Comparison of ENCODE assay signal across 8 cellular contexts in the genomic region with DNA sequence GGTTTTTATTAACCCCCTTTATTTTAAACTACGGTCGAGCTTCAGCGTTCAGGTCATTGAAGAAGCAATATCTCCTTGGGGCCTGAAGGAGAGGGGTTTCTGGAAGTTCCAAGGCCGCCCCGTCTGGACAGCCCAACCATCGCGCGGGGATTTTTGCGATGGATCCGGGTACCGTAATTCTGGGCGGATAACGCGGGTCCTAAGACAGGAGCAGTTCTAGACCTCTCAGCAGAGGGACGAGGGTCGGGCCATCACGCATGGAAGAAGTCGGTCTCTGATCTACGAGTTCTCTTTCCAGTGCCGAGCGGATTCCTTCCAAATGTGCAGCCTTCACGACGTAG. TPM values are rescaled to one million over a fixed set of nuclear protein-coding genes. Genes with fewer than 3 reads are reported as not detected.
DNase-seq lines count a peak whose midpoint lies in the region; ATAC-seq and TF ChIP-seq lines count a peak whose summit lies in the region.

No MANE protein-coding gene starts in this region.

- H3K4me3 ChIP-seq in AG04450 (ENCODE audit: low read depth, low read length) (peak overlapping the region; percentile 97), cardiac fibroblast (replicated peaks in 1 of 2; ENCODE audit: low read depth in 2 of 2, low read length in 2 of 2) (peak overlapping the region; percentile 83 to 88), mucosa of rectum (ENCODE audit: low read length in 2 of 2) (peak overlapping the region; percentile 93 to 95)

- in situ Hi-C loops in GM13976 (cut with MboI; ENCODE audit: low sequenced_read_pairs, unreplicated experiment): no loop called here

- peak overlapping the region; percentile 90 to 94 for H3K9ac ChIP-seq in mucosa of rectum (ENCODE audit: low read depth in 1 of 2, low read length in 2 of 2)

- H3K27ac ChIP-seq in AG04450 (ENCODE audit: low read depth, low read length) (peak overlapping the region; percentile 75), mucosa of rectum (ENCODE audit: low read depth in 2 of 2, low read length in 2 of 2) (peak overlapping the region; percentile 97 to 98)

- H3K27me3 ChIP-seq in AG04450 (ENCODE audit: control insufficient read depth, insufficient read depth, low read length) (no peaks in the 10 kb centered on the region), mucosa of rectum (ENCODE audit: control insufficient read depth in 2 of 2, insufficient read depth in 2 of 2, low read length in 2 of 2) (no peaks in the 10 kb centered on the region)

- H3K4me1 ChIP-seq in mucosa of rectum (ENCODE audit: control insufficient read depth in 2 of 2, insufficient read depth in 2 of 2, low read length in 2 of 2): peaks cover 32 to 37% of the 10 kb centered on the region in 2 donors

- CTCF ChIA-PET in AG04450 (lab: Charles Lee): no interaction called here

- ATAC-seq in HG02852 (IDR thresholded peaks at IDR 0.05; ENCODE audit: unreplicated experiment) (peak; percentile 0), GM21529 (IDR thresholded peaks at IDR 0.05; ENCODE audit: unreplicated experiment) (no peak)

- H3K36me3 ChIP-seq in mucosa of rectum (ENCODE audit: control insufficient read depth in 2 of 2, insufficient read depth in 2 of 2, low read length in 2 of 2): no peaks in the 10 kb centered on the region

- no peak for DNase-seq in AG04450 (ENCODE audit: low read depth, low spot score)
- no peak for DNase-seq in cardiac fibroblast (ENCODE audit: low read depth in 2 of 2)
- DNase-seq in GM13976 (ENCODE audit: low spot score): no peak
- DNase-seq in SKM-1 treated with dmso at 0.1 percent for 144 hours (lab: John Stamatoyannopoulos, UW; ENCODE audit: unreplicated experiment): no peak
- DNase-seq in glomerular visceral epithelial cell (ENCODE audit: extremely low spot score): no peak

- POLR2A ChIA-PET in AG04450 (lab: Yijun Ruan, JAX): interaction anchor here (0.8 to 3.6 kb wide), 4 partner anchors 13 to 36 kb away, joined by 3 to 25 read pairs (median 14); partner anchors contain the start of gene AURKB

- no peaks in the 10 kb centered on the region; the same call in 1 of the 2 replicates for H3K9me3 ChIP-seq in AG04450 (ENCODE audit: control insufficient read depth, insufficient read depth, low read length)
- no peaks in the 10 kb centered on the region for H3K9me3 ChIP-seq in mucosa of rectum (ENCODE audit: control insufficient read depth in 2 of 2, low read length in 2 of 2)

- TF ChIP-seq CTCF in AG04450 (IDR thresholded peaks at IDR 0.05; ENCODE audit: low read depth, low read length): no peak; the same call in 1 of the 2 replicates
- TF ChIP-seq CTCF in cardiac fibroblast (IDR thresholded peaks at IDR 0.05; ENCODE audit: low read depth, low read length): no peak
- no peak for TF ChIP-seq CTCF in GM13976 (IDR thresholded peaks at IDR 0.05; ENCODE audit: borderline replicate concordance, control extremely low read depth, extremely low read depth, insufficient read depth, missing control alignments)

RNA-seq across cellular contexts. Expression of gene BORCS6, which starts 3.6 kb away (rescaled TPM):
- 2.3 and 2.7 TPM in 2 replicates for polyA plus RNA-seq in AG04450 (2011; rRNA removed)
- 2.6 and 3.0 TPM in 2 replicates for polyA minus RNA-seq in AG04450 (2011; rRNA and poly(A)+ RNA removed)

RNA-seq across cellular contexts. Expression of gene TMEM107, which starts 10.2 kb away (rescaled TPM):
- 8.7 and 9.6 TPM in 2 replicates for polyA plus RNA-seq in AG04450 (2011; rRNA removed)
- 68.2 and 152 TPM in 2 replicates for polyA minus RNA-seq in AG04450 (2011; rRNA and poly(A)+ RNA removed)

RNA-seq across cellular contexts. Expression of gene VAMP2, which starts 23.7 kb away (rescaled TPM):
- 20.8 and 24.3 TPM in 2 replicates for polyA plus RNA-seq in AG04450 (2011; rRNA removed)
- 9.4 and 13.1 TPM in 2 replicates for polyA minus RNA-seq in AG04450 (2011; rRNA and poly(A)+ RNA removed)

RNA-seq across cellular contexts. Expression of gene AURKB, which starts 24.0 kb away (rescaled TPM):
- 5.9 and 7.7 TPM in 2 replicates for polyA plus RNA-seq in AG04450 (2011; rRNA removed)
- polyA minus RNA-seq in AG04450 (2011; rRNA and poly(A)+ RNA removed): 8.6 and 12.1 TPM in 2 replicates

RNA-seq across cellular contexts. Expression of gene PER1, which starts 34.2 kb away (rescaled TPM):
- 3.1 and 5.5 TPM in 2 replicates for polyA plus RNA-seq in AG04450 (2011; rRNA removed)
- polyA minus RNA-seq in AG04450 (2011; rRNA and poly(A)+ RNA removed): 11.4 and 19.0 TPM in 2 replicates
